1 cellular context compared by ENCODE assay signal in the genomic region with DNA sequence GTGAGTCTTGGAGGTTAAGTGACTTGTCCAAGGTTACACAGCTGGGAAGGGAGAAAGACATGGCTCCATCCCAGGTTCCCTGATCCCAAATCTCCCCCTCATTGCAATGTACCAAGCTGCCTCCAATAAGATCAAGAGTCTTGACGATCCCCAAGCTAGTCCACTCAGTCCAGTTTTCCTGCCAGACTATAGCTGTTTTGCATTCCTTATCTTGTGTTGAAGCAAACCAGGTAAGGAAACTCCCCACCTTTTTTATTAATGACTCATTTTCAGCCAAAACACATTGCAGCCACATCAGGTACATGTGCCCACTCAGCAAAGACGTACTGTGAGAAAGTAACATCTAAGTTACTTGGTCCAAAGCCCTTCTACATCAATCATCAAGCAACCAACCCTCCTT.
TF ChIP-seq lines count a peak whose summit lies in the region.

No MANE protein-coding gene starts in this region.

TF ChIP-seq in GM12878, 131 proteins besides CTCF, POLR2A, EP300 and RAD21 (continued from another document):
- TF ChIP-seq, protein P1, sequence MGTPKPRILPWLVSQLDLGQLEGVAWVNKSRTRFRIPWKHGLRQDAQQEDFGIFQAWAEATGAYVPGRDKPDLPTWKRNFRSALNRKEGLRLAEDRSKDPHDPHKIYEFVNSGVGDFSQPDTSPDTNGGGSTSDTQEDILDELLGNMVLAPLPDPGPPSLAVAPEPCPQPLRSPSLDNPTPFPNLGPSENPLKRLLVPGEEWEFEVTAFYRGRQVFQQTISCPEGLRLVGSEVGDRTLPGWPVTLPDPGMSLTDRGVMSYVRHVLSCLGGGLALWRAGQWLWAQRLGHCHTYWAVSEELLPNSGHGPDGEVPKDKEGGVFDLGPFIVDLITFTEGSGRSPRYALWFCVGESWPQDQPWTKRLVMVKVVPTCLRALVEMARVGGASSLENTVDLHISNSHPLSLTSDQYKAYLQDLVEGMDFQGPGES (IDR thresholded peaks at IDR 0.05) = no peak
- TF ChIP-seq FOXM1 (IDR thresholded peaks at IDR 0.05; ENCODE audit: low read depth, low read length) (no peak), TARDBP (IDR thresholded peaks at IDR 0.05; ENCODE audit: borderline replicate concordance) (no peak), ZNF207 (IDR thresholded peaks at IDR 0.05; ENCODE audit: borderline replicate concordance) (no peak), CBFB (IDR thresholded peaks at IDR 0.05; ENCODE audit: low read depth) (no peak), RB1 (IDR thresholded peaks at IDR 0.05; ENCODE audit: borderline replicate concordance) (no peak), ATF7 (IDR thresholded peaks at IDR 0.05; ENCODE audit: low read depth) (no peak), RCOR1 (conservative IDR thresholded peaks at IDR 0.05; ENCODE audit: low read depth, low read length) (no peak), NRF1 (conservative IDR thresholded peaks at IDR 0.05; ENCODE audit: low read depth, low read length) (no peak), SPI1 (IDR thresholded peaks at IDR 0.05; ENCODE audit: borderline replicate concordance, insufficient read depth, low read depth, low read length) (no peak), NFIC (IDR thresholded peaks at IDR 0.05; ENCODE audit: low read depth, low read length) (no peak), GABPA (IDR thresholded peaks at IDR 0.05; ENCODE audit: low read depth) (no peak), CBX5 (IDR thresholded peaks at IDR 0.05; ENCODE audit: low read depth) (no peak), ZNF622 (IDR thresholded peaks at IDR 0.05) (no peak), NR2C1 (IDR thresholded peaks at IDR 0.05) (no peak), JUNB (IDR thresholded peaks at IDR 0.05) (peak; percentile 27; the same call in 1 of the 2 replicates), MTA2 (IDR thresholded peaks at IDR 0.05; ENCODE audit: low read depth) (no peak), BMI1 (IDR thresholded peaks at IDR 0.05; ENCODE audit: borderline replicate concordance) (no peak), ZSCAN29 (IDR thresholded peaks at IDR 0.05) (no peak)
- TF ChIP-seq, protein P2, sequence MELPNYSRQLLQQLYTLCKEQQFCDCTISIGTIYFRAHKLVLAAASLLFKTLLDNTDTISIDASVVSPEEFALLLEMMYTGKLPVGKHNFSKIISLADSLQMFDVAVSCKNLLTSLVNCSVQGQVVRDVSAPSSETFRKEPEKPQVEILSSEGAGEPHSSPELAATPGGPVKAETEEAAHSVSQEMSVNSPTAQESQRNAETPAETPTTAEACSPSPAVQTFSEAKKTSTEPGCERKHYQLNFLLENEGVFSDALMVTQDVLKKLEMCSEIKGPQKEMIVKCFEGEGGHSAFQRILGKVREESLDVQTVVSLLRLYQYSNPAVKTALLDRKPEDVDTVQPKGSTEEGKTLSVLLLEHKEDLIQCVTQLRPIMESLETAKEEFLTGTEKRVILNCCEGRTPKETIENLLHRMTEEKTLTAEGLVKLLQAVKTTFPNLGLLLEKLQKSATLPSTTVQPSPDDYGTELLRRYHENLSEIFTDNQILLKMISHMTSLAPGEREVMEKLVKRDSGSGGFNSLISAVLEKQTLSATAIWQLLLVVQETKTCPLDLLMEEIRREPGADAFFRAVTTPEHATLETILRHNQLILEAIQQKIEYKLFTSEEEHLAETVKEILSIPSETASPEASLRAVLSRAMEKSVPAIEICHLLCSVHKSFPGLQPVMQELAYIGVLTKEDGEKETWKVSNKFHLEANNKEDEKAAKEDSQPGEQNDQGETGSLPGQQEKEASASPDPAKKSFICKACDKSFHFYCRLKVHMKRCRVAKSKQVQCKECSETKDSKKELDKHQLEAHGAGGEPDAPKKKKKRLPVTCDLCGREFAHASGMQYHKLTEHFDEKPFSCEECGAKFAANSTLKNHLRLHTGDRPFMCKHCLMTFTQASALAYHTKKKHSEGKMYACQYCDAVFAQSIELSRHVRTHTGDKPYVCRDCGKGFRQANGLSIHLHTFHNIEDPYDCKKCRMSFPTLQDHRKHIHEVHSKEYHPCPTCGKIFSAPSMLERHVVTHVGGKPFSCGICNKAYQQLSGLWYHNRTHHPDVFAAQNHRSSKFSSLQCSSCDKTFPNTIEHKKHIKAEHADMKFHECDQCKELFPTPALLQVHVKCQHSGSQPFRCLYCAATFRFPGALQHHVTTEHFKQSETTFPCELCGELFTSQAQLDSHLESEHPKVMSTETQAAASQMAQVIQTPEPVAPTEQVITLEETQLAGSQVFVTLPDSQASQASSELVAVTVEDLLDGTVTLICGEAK (IDR thresholded peaks at IDR 0.05; ENCODE audit: borderline replicate concordance) = no peak
- TF ChIP-seq, protein P3, sequence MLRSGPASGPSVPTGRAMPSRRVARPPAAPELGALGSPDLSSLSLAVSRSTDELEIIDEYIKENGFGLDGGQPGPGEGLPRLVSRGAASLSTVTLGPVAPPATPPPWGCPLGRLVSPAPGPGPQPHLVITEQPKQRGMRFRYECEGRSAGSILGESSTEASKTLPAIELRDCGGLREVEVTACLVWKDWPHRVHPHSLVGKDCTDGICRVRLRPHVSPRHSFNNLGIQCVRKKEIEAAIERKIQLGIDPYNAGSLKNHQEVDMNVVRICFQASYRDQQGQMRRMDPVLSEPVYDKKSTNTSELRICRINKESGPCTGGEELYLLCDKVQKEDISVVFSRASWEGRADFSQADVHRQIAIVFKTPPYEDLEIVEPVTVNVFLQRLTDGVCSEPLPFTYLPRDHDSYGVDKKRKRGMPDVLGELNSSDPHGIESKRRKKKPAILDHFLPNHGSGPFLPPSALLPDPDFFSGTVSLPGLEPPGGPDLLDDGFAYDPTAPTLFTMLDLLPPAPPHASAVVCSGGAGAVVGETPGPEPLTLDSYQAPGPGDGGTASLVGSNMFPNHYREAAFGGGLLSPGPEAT (IDR thresholded peaks at IDR 0.05; ENCODE audit: low read depth) = peak; percentile 36; the same call in 1 of the 2 replicates
- TF ChIP-seq, protein P4, sequence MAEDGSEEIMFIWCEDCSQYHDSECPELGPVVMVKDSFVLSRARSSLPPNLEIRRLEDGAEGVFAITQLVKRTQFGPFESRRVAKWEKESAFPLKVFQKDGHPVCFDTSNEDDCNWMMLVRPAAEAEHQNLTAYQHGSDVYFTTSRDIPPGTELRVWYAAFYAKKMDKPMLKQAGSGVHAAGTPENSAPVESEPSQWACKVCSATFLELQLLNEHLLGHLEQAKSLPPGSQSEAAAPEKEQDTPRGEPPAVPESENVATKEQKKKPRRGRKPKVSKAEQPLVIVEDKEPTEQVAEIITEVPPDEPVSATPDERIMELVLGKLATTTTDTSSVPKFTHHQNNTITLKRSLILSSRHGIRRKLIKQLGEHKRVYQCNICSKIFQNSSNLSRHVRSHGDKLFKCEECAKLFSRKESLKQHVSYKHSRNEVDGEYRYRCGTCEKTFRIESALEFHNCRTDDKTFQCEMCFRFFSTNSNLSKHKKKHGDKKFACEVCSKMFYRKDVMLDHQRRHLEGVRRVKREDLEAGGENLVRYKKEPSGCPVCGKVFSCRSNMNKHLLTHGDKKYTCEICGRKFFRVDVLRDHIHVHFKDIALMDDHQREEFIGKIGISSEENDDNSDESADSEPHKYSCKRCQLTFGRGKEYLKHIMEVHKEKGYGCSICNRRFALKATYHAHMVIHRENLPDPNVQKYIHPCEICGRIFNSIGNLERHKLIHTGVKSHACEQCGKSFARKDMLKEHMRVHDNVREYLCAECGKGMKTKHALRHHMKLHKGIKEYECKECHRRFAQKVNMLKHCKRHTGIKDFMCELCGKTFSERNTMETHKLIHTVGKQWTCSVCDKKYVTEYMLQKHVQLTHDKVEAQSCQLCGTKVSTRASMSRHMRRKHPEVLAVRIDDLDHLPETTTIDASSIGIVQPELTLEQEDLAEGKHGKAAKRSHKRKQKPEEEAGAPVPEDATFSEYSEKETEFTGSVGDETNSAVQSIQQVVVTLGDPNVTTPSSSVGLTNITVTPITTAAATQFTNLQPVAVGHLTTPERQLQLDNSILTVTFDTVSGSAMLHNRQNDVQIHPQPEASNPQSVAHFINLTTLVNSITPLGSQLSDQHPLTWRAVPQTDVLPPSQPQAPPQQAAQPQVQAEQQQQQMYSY (CRISPR knock-in tag; IDR thresholded peaks at IDR 0.05) = no peak
